Comparison of ENCODE assay signal across 10 cellular contexts in the genomic region with DNA sequence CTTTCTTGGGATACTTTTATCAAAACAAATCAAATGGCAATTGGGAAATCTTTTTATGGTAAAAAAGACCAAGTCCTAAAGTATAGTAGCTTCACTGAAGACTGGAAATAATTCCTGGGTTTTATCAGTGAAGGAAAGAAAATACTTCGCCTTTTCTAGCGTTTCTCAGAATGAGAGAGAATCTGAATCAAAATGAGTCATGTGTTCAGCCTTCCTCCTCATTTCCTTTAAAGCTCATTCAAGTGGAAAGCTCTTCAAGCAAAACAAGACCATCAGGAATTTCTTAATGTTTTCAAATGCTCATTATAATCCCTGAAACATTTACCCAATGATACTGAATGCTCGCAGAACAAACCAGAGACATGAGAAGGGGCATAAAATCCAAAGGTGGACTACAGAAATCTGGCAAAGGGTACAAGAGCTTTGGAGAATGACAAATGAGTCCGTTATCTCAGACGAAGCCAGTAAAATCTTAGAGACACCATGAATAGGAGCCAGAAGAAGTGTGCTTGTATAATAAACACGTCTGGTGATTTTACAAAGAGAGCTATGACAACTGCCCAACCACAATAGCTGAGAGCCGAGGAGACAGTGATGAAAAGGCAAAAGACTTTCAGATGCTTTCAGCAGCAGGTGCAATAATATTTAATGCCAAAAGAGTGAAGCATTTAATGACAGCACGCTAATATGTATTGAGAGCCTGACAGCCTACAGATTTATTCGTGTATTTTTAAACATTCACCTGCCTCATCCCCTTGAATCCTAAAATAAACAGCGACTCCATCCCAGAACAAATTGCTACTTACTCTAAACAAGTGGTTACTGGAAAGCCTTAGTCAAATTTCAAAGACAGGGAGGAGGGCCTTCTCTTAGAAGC. TPM values are rescaled to one million over a fixed set of nuclear protein-coding genes. Genes with fewer than 3 reads are reported as not detected.
DNase-seq lines count a peak whose midpoint lies in the region; ATAC-seq and TF ChIP-seq lines count a peak whose summit lies in the region.
"Had no signal": no experiment of that assay in that cellular context is flagged by ENCODE, and none has a peak within 500 bp of the region (broad histone marks: within the 10 kb centered on the region; RNA-seq: fewer than 3 reads in every experiment).

No MANE protein-coding gene starts in this region.

- peaks cover 28% of the 10 kb centered on the region for H3K79me2 ChIP-seq in OCI-LY1 (ENCODE audit: insufficient read depth, low read length)

- H2AFZ ChIP-seq in OCI-LY1 (ENCODE audit: low read length) = no peak overlapping the region

- peak overlapping the region; percentile 45; the same call in 1 of the 2 replicates for H3K4me2 ChIP-seq in OCI-LY1 (ENCODE audit: low read length)

- no peaks in the 10 kb centered on the region for H3K9me2 ChIP-seq in OCI-LY1 (ENCODE audit: low read depth, low read length)

- peaks cover 87% of the 10 kb centered on the region for H3K36me3 ChIP-seq in OCI-LY1 (ENCODE audit: insufficient read depth, low read length)
- peaks cover 0 to 43% (median 7%) of the 10 kb centered on the region in 4 donors for H3K36me3 ChIP-seq in sigmoid colon
- H3K36me3 ChIP-seq in effector memory CD4-positive, alpha-beta T cell (ENCODE audit: control insufficient read depth, insufficient read depth, low read length) = peaks cover 46% of the 10 kb centered on the region

- H3K9ac ChIP-seq in OCI-LY1 (ENCODE audit: low read length) = peak overlapping the region; percentile 18; the same call in 1 of the 2 replicates

- peaks cover 79% of the 10 kb centered on the region for H3K4me1 ChIP-seq in OCI-LY1 (ENCODE audit: insufficient read depth, low read length, severe bottlenecking)
- peaks cover 0 to 31% (median 29%) of the 10 kb centered on the region in 4 donors for H3K4me1 ChIP-seq in sigmoid colon
- no peaks in the 10 kb centered on the region for H3K4me1 ChIP-seq in effector memory CD4-positive, alpha-beta T cell (ENCODE audit: control insufficient read depth, insufficient read depth, low read length, poor library complexity, severe bottlenecking)

- no peak for ATAC-seq in GM18868 (IDR thresholded peaks at IDR 0.05; ENCODE audit: unreplicated experiment)

- intact Hi-C loops in sigmoid colon (cut with DNase I) (no loop called here), posterior cingulate gyrus (cut with DNase I) (no loop called here)

- TF ChIP-seq POLR2A in sigmoid colon (IDR thresholded peaks at IDR 0.05) = no peak

- TF ChIP-seq EP300 in sigmoid colon (IDR thresholded peaks at IDR 0.05) = no peak

- TF ChIP-seq CTCF in OCI-LY1 (IDR thresholded peaks at IDR 0.05; ENCODE audit: low read length) = no peak
- no peak for TF ChIP-seq CTCF in sigmoid colon (IDR thresholded peaks at IDR 0.05)
- TF ChIP-seq CTCF in GM10248 (IDR thresholded peaks at IDR 0.05; ENCODE audit: control extremely low read depth, extremely low read depth, low read depth, missing control alignments) = no peak

- H3K9me3 ChIP-seq in OCI-LY1 (ENCODE audit: low read length) (no peaks in the 10 kb centered on the region), sigmoid colon (no peaks in the 10 kb centered on the region)
- H3K9me3 ChIP-seq in effector memory CD4-positive, alpha-beta T cell (ENCODE audit: control insufficient read depth, low read length) = no peaks in the 10 kb centered on the region
- H3K9me3 ChIP-seq: SJSA1 had no signal

- H3K27ac ChIP-seq in OCI-LY1 (ENCODE audit: low read depth, low read length, poor library complexity, severe bottlenecking) = peak overlapping the region; percentile 86
- H3K27ac ChIP-seq in sigmoid colon = peak overlapping the region; percentile 43 to 72 (median 58)
- H3K27ac ChIP-seq in effector memory CD4-positive, alpha-beta T cell (ENCODE audit: insufficient read depth, low read length, poor library complexity, severe bottlenecking) = no peak overlapping the region
- H3K27ac ChIP-seq: SJSA1 had no signal

- H3K27me3 ChIP-seq in OCI-LY1 (ENCODE audit: insufficient read depth, low read length) (no peaks in the 10 kb centered on the region), sigmoid colon (no peaks in the 10 kb centered on the region)
- no peaks in the 10 kb centered on the region for H3K27me3 ChIP-seq in effector memory CD4-positive, alpha-beta T cell (replicated peaks; ENCODE audit: control insufficient read depth, insufficient read depth, low read length, poor library complexity, severe bottlenecking)
- H3K27me3 ChIP-seq: SJSA1 had no signal

- no peak for DNase-seq in HEK293T (ENCODE audit: extremely low spot score)
- peak; percentile 50 for DNase-seq in globus pallidus (ENCODE audit: low spot score)
- DNase-seq in sigmoid colon = no peak
- DNase-seq in effector memory CD4-positive, alpha-beta T cell = no peak
- DNase-seq in posterior cingulate gyrus = no peak
- no peak for DNase-seq in GM10248 (ENCODE audit: extremely low spot score)
- DNase-seq: stimulated activated CD4-positive, alpha-beta T cell treated with anti-CD3 and anti-CD28 coated beads, Interleukin-15, amount 100 ng/mL, for 24 hours had no signal

- 71 to 82% methylated on average over 10 of the region's 10 CpGs for WGBS in sigmoid colon, 2 donors

- POLR2A ChIA-PET in HEK293T (lab: Yijun Ruan, JAX) = interaction anchor here (0.7 to 1.4 kb wide), 3 partner anchors 12 to 164 kb away, joined by 3 to 6 read pairs (median 4); no protein-coding TSS in a partner anchor
- POLR2A ChIA-PET in GM10248 (lab: Yijun Ruan, JAX) = no interaction called here

- H3K4me3 ChIP-seq in OCI-LY1 (ENCODE audit: low read depth, low read length, poor library complexity, severe bottlenecking) (no peak overlapping the region), sigmoid colon (no peak overlapping the region)
- H3K4me3 ChIP-seq in effector memory CD4-positive, alpha-beta T cell (ENCODE audit: insufficient read depth, low read depth, low read length, poor library complexity, severe bottlenecking) = no peak overlapping the region
- H3K4me3 ChIP-seq: SJSA1 had no signal

- CTCF ChIA-PET in HEK293T (lab: Yijun Ruan, JAX) = interaction anchor here (0.6 to 2.0 kb wide), 4 partner anchors 15 to 163 kb away, joined by 3 to 5 read pairs (median 4); no protein-coding TSS in a partner anchor
- CTCF ChIA-PET in GM10248 (lab: Yijun Ruan, JAX) = interaction anchor here (1.0 to 3.2 kb wide), 3 partner anchors 10 to 17 kb away, joined by 3 to 24 read pairs (median 12); no protein-coding TSS in a partner anchor

- no peaks in the 10 kb centered on the region for H3F3A ChIP-seq in OCI-LY1 (ENCODE audit: insufficient read depth, low read length)

- H4K20me1 ChIP-seq in OCI-LY1 (ENCODE audit: insufficient read depth, low read length) = no peaks in the 10 kb centered on the region

TF ChIP-seq in HEK293T, 16 proteins besides CTCF, POLR2A, EP300 and RAD21:
- TF ChIP-seq LEF1 (IDR thresholded peaks at IDR 0.05; ENCODE audit: borderline replicate concordance) (no peak), NFRKB (IDR thresholded peaks at IDR 0.05) (no peak), CTBP1 (IDR thresholded peaks at IDR 0.05; ENCODE audit: borderline replicate concordance) (peak; percentile 56; the same call in 1 of the 2 replicates)
- TF ChIP-seq, protein P1, sequence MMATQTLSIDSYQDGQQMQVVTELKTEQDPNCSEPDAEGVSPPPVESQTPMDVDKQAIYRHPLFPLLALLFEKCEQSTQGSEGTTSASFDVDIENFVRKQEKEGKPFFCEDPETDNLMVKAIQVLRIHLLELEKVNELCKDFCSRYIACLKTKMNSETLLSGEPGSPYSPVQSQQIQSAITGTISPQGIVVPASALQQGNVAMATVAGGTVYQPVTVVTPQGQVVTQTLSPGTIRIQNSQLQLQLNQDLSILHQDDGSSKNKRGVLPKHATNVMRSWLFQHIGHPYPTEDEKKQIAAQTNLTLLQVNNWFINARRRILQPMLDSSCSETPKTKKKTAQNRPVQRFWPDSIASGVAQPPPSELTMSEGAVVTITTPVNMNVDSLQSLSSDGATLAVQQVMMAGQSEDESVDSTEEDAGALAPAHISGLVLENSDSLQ (IDR thresholded peaks at IDR 0.05) = peak; percentile 83

RNA-seq across cellular contexts. Expression of a gene that starts 19.1 kb away (rescaled TPM):
- total RNA-seq in sigmoid colon = 10 to 100 TPM; 10.5 to 18.0 (median 13.7) TPM
- polyA plus RNA-seq in sigmoid colon = 10 to 100 TPM; 16.2 to 38.6 (median 35.4) TPM

RNA-seq across cellular contexts. Expression of a gene that starts 19.3 kb away (rescaled TPM):
- total RNA-seq in sigmoid colon = 1 to 10 TPM in 2 of 4 donors, under 1 TPM in 2; 0.36 to 4.3 (median 0.80) TPM
- polyA plus RNA-seq in sigmoid colon = 1 to 10 TPM in 2 of 3 donors, under 1 TPM in 1; 0.46 to 3.1 (median 1.2) TPM
